Comparison of ENCODE assay signal across 3 cellular contexts in genomic region chr2:136905779-136906178, GRCh38.
TF ChIP-seq lines count a peak whose summit lies in the region.

No MANE protein-coding gene starts in this region.

TF ChIP-seq in H1, 55 proteins besides CTCF, POLR2A, EP300 and RAD21 (continues in another document):
- no peak for TF ChIP-seq BRCA1 (IDR thresholded peaks at IDR 0.05; ENCODE audit: low read depth, low read length)
- TF ChIP-seq CHD7 (IDR thresholded peaks at IDR 0.05; ENCODE audit: insufficient replicate concordance, low read length) = no peak
- no peak for TF ChIP-seq CBX8 (IDR thresholded peaks at IDR 0.05; ENCODE audit: borderline replicate concordance, low read depth, low read length)

TF ChIP-seq in HepG2, 621 proteins besides CTCF, POLR2A, EP300 and RAD21:
- TF ChIP-seq ZNF557 (CRISPR knock-in tag; IDR thresholded peaks at IDR 0.05) (no peak), HBP1 (CRISPR knock-in tag; IDR thresholded peaks at IDR 0.05; ENCODE audit: low read depth) (no peak), ZBTB14 (CRISPR knock-in tag; IDR thresholded peaks at IDR 0.05) (no peak), HNF4A (CRISPR knock-in tag; IDR thresholded peaks at IDR 0.05) (no peak), AFF4 (CRISPR knock-in tag; IDR thresholded peaks at IDR 0.05) (no peak), TBX3 (IDR thresholded peaks at IDR 0.05; ENCODE audit: borderline replicate concordance) (no peak), ZNF10 (CRISPR knock-in tag; IDR thresholded peaks at IDR 0.05; ENCODE audit: borderline replicate concordance, low read depth) (no peak), SNAPC4 (CRISPR knock-in tag; IDR thresholded peaks at IDR 0.05) (no peak), CENPX (CRISPR knock-in tag; IDR thresholded peaks at IDR 0.05) (no peak), ZNF251 (CRISPR knock-in tag; IDR thresholded peaks at IDR 0.05) (no peak), SIX1 (CRISPR knock-in tag; IDR thresholded peaks at IDR 0.05; ENCODE audit: borderline replicate concordance) (no peak), BRCA1 (CRISPR knock-in tag; IDR thresholded peaks at IDR 0.05) (no peak), ERF (CRISPR knock-in tag; IDR thresholded peaks at IDR 0.05) (no peak)

TF ChIP-seq in SK-N-SH, 30 proteins besides CTCF, POLR2A, EP300 and RAD21:
- TF ChIP-seq FOSL2 (IDR thresholded peaks at IDR 0.05; ENCODE audit: borderline replicate concordance, low read depth) = no peak
- no peak for TF ChIP-seq USF1 (IDR thresholded peaks at IDR 0.05; ENCODE audit: borderline replicate concordance, low read depth)
- TF ChIP-seq YY1 (IDR thresholded peaks at IDR 0.05; ENCODE audit: low read depth) = no peak
- no peak for TF ChIP-seq MAX (IDR thresholded peaks at IDR 0.05; ENCODE audit: low read depth)
- no peak for TF ChIP-seq GATA2 (CRISPR knock-in tag; IDR thresholded peaks at IDR 0.05)
- no peak for TF ChIP-seq EZH2phosphoT487 (IDR thresholded peaks at IDR 0.05; ENCODE audit: borderline replicate concordance, low read depth)
- no peak for TF ChIP-seq TEAD4 (IDR thresholded peaks at IDR 0.05; ENCODE audit: borderline replicate concordance, insufficient read depth)
- TF ChIP-seq ZBTB33 (IDR thresholded peaks at IDR 0.05; ENCODE audit: borderline replicate concordance, low read depth) = no peak
- no peak for TF ChIP-seq MXI1 (IDR thresholded peaks at IDR 0.05; ENCODE audit: low read depth, low read length)
- no peak for TF ChIP-seq IRF3 (IDR thresholded peaks at IDR 0.05; ENCODE audit: low read depth, low read length)
- no peak for TF ChIP-seq SMC3 (IDR thresholded peaks at IDR 0.05; ENCODE audit: low read depth, low read length)
